In genomic region chr22:37933711-37934376, GRCh38 we compare ENCODE assay signal across 9 cellular contexts. TPM values are rescaled to one million over a fixed set of nuclear protein-coding genes. Genes with fewer than 3 reads are reported as not detected.
DNase-seq lines count a peak whose midpoint lies in the region; ATAC-seq and TF ChIP-seq lines count a peak whose summit lies in the region.
"Had no signal": no experiment of that assay in that cellular context is flagged by ENCODE, and none has a peak within 500 bp of the region (broad histone marks: within the 10 kb centered on the region; RNA-seq: fewer than 3 reads in every experiment).

No MANE protein-coding gene starts in this region.

- no peak for TF ChIP-seq EP300 in stomach (IDR thresholded peaks at IDR 0.05)

- H3K4me1 ChIP-seq in BE2C (peaks cover 7% of the 10 kb centered on the region), foreskin keratinocyte (peaks cover 8% of the 10 kb centered on the region), neutrophil (ENCODE audit: control insufficient read depth in 1 of 2, insufficient read depth in 1 of 2, low read depth in 1 of 2, low read length in 1 of 2) (peaks cover 0 to 7% of the 10 kb centered on the region in 2 experiments), stomach (peaks cover 53 to 64% (median 58%) of the 10 kb centered on the region in 4 donors)

- no peak for TF ChIP-seq POLR2A in stomach (IDR thresholded peaks at IDR 0.05)

- no peaks in the 10 kb centered on the region for H3K27me3 ChIP-seq in BE2C
- no peaks in the 10 kb centered on the region for H3K27me3 ChIP-seq in foreskin keratinocyte
- H3K27me3 ChIP-seq in neutrophil: no peaks in the 10 kb centered on the region
- no peaks in the 10 kb centered on the region for H3K27me3 ChIP-seq in stomach

- ATAC-seq in GM19025 (IDR thresholded peaks at IDR 0.05; ENCODE audit: low read depth, unreplicated experiment) (peak; percentile 89), foreskin keratinocyte (peak; percentile 94)

- 2 to 7% (median 6%) methylated on average over 6 to 13 of the region's 13 CpGs for WGBS in stomach, 5 donors

- TF ChIP-seq CTCF in BE2C (IDR thresholded peaks at IDR 0.05; ENCODE audit: low read depth, low read length): peak; percentile 96
- peak; percentile 98 for TF ChIP-seq CTCF in RWPE1 (conservative IDR thresholded peaks at IDR 0.05; ENCODE audit: low read depth)
- TF ChIP-seq CTCF in foreskin keratinocyte (conservative IDR thresholded peaks at IDR 0.05): peak; percentile 99
- TF ChIP-seq CTCF in neutrophil (IDR thresholded peaks at IDR 0.05): peak; percentile 89
- peak in 6 of 7 experiments; percentile 68 to 98 (median 96) for TF ChIP-seq CTCF in stomach (IDR thresholded peaks at IDR 0.05)

- intact Hi-C loops in stomach (cut with DNase I; ENCODE audit: low total_unique reads): no loop called here

- H3K9me3 ChIP-seq in BE2C (no peaks in the 10 kb centered on the region), neutrophil (no peaks in the 10 kb centered on the region), stomach (no peaks in the 10 kb centered on the region)

- H3K4me3 ChIP-seq in BE2C (ENCODE audit: low read depth, low read length) (no peak overlapping the region), neutrophil (ENCODE audit: low read depth in 1 of 2, low read length in 1 of 2) (no peak overlapping the region), stomach (no peak overlapping the region)

- POLR2A ChIA-PET in RWPE1 (lab: Yijun Ruan, JAX; ENCODE audit: low non-redundant PET): interaction anchor here (0.8 kb wide), 1 partner anchor 78 kb away, joined by 7 read pairs; no protein-coding TSS in a partner anchor

- CTCF ChIA-PET in RWPE1 (lab: Yijun Ruan, JAX): interaction anchor here (0.5 to 1.7 kb wide), 7 partner anchors 9 to 1130 kb away, joined by 3 to 6 read pairs (median 3); partner anchors contain the start of gene MICALL1

- DNase-seq in BE2C (peak; percentile 95), HT1080 (ENCODE audit: low read depth) (peak; percentile 96), RWPE1 (ENCODE audit: low spot score) (peak; percentile 80), foreskin keratinocyte (peak; percentile 58 to 80), stomach (peak; percentile 95)
- DNase-seq in activated effector memory CD4-positive, alpha-beta T cell treated with Interleukin-2 at 50 U/mL for 16 hours: peak; percentile 71

- H3K36me3 ChIP-seq in BE2C: peaks cover 9% of the 10 kb centered on the region
- peaks cover 49% of the 10 kb centered on the region for H3K36me3 ChIP-seq in neutrophil
- peaks cover 43 to 81% (median 76%) of the 10 kb centered on the region in 4 donors for H3K36me3 ChIP-seq in stomach

- H3K27ac ChIP-seq in RWPE1: peak overlapping the region; percentile 82
- H3K27ac ChIP-seq in foreskin keratinocyte: no peak overlapping the region
- H3K27ac ChIP-seq in neutrophil: no peak overlapping the region
- peak overlapping the region; percentile 59 to 83 (median 78) for H3K27ac ChIP-seq in stomach

RNA-seq across cellular contexts. Expression of gene C22orf23, which starts 19.6 kb away (rescaled TPM):
- polyA plus RNA-seq in BE2C (2012; ENCODE audit: insufficient read depth, insufficient read length, low read depth): 7.9 TPM
- 0.32 TPM in 1 of 2 replicates, not detected in the other for total RNA-seq in HT1080 (2014; rRNA removed; shearing (Covaris generic))
- 0.27 and 0.52 TPM in 2 replicates for polyA plus RNA-seq in HT1080 (2015; cell fraction: cytosol; rRNA removed)
- polyA plus RNA-seq in HT1080 (2015; cell fraction: nucleus; rRNA removed): 0.49 and 0.60 TPM in 2 replicates
- total RNA-seq in foreskin keratinocyte (0.10 and 0.21 TPM in 2 replicates), stomach (not detected)
- polyA plus RNA-seq in foreskin keratinocyte (0.10 and 0.13 TPM in 2 replicates), stomach (1 to 10 TPM in 1 of 3 donors, under 1 TPM in 2; 0.18 to 1.2 (median 0.31) TPM)
- total RNA-seq: T-helper 1 cell treated with Interleukin-12 subunit alpha and Interleukin-12 subunit beta and Interleukin-4 antibody, amounts not matched to agents 30 ng/mL and 1 ng/mL, for 36 hours had no signal

RNA-seq across cellular contexts. Expression of gene POLR2F, which starts 19.7 kb away (rescaled TPM):
- 288 TPM for polyA plus RNA-seq in BE2C (2012; ENCODE audit: insufficient read depth, insufficient read length, low read depth)
- 141 and 149 TPM in 2 replicates for total RNA-seq in HT1080 (2014; rRNA removed; shearing (Covaris generic))
- 70.3 and 106 TPM in 2 replicates for polyA plus RNA-seq in HT1080 (2015; cell fraction: cytosol; rRNA removed)
- polyA plus RNA-seq in HT1080 (2015; cell fraction: nucleus; rRNA removed): 31.7 and 40.3 TPM in 2 replicates
- total RNA-seq in foreskin keratinocyte: 80.0 and 101 TPM in 2 replicates
- polyA plus RNA-seq in foreskin keratinocyte: 191 and 200 TPM in 2 replicates
- total RNA-seq in stomach: 100 to 1,000 TPM in 2 of 5 donors, 10 to 100 TPM in 3; 41.5 to 145 (median 74.5) TPM
- polyA plus RNA-seq in stomach: 100 to 1,000 TPM; 139 to 149 (median 146) TPM

RNA-seq across cellular contexts. Expression of gene MICALL1, which starts 27.7 kb away (rescaled TPM):
- polyA plus RNA-seq in BE2C (2012; ENCODE audit: insufficient read depth, insufficient read length, low read depth): 30.9 TPM
- total RNA-seq in HT1080 (2014; rRNA removed; shearing (Covaris generic)): 57.8 and 69.2 TPM in 2 replicates
- 46.6 and 54.3 TPM in 2 replicates for polyA plus RNA-seq in HT1080 (2015; cell fraction: cytosol; rRNA removed)
- polyA plus RNA-seq in HT1080 (2015; cell fraction: nucleus; rRNA removed): 38.2 and 46.6 TPM in 2 replicates
- total RNA-seq in foreskin keratinocyte (112 and 123 TPM in 2 replicates), stomach (100 to 1,000 TPM in 3 of 5 donors, 10 to 100 TPM in 2; 31.4 to 155 (median 112) TPM)
- polyA plus RNA-seq in foreskin keratinocyte (63.8 and 76.6 TPM in 2 replicates), stomach (10 to 100 TPM; 17.7 to 55.1 (median 35.6) TPM)

RNA-seq across cellular contexts. Expression of gene SOX10, which starts 50.5 kb away (rescaled TPM):
- 0.31 TPM for polyA plus RNA-seq in BE2C (2012; ENCODE audit: insufficient read depth, insufficient read length, low read depth)
- not detected in 2 replicates for total RNA-seq in HT1080 (2014; rRNA removed; shearing (Covaris generic))
- polyA plus RNA-seq in HT1080 (2015; cell fraction: cytosol; rRNA removed): not detected in 2 replicates
- not detected in 2 replicates for polyA plus RNA-seq in HT1080 (2015; cell fraction: nucleus; rRNA removed)
- 0.14 TPM in 1 of 2 replicates, not detected in the other for total RNA-seq in foreskin keratinocyte
- 0.03 TPM in 1 of 2 replicates, not detected in the other for polyA plus RNA-seq in foreskin keratinocyte
- total RNA-seq in stomach: 1 to 10 TPM in 3 of 5 donors, not detected in 2; 2.9 to 4.9 (median 4.4) TPM
- polyA plus RNA-seq in stomach: 1 to 10 TPM; 1.7 to 3.2 (median 2.6) TPM
- total RNA-seq: T-helper 1 cell treated with Interleukin-12 subunit alpha and Interleukin-12 subunit beta and Interleukin-4 antibody, amounts not matched to agents 30 ng/mL and 1 ng/mL, for 36 hours had no signal

Comparison
In these comparisons a context has a peak if more than half of its experiments do, and no peak if none do; other contexts are left out.
1. H3K27ac ChIP-seq: peak in RWPE1 (single experiment) and stomach (5 of 5); none in foreskin keratinocyte (single experiment) and neutrophil (single experiment).
2. Peak in every context shown above with its lines, with median percentiles within 50 percentile points of each other: DNase-seq and CTCF ChIP-seq.